In genomic region chr4:89914609-89915008, GRCh38 we compare ENCODE assay signal across 18 cellular contexts. TPM values are rescaled to one million over a fixed set of nuclear protein-coding genes. Genes with fewer than 3 reads are reported as not detected.
A peak's percentile ranks its signal among the peaks of the same experiment; 100 is the strongest.
DNase-seq lines count a peak whose midpoint lies in the region; ATAC-seq, FAIRE-seq and TF ChIP-seq lines count a peak whose summit lies in the region.
"Had no signal": no experiment of that assay in that cellular context is flagged by ENCODE, and none has a peak within 500 bp of the region (broad histone marks: within the 10 kb centered on the region; RNA-seq: fewer than 3 reads in every experiment).

No MANE protein-coding gene starts in this region.

- H3K36me3 Mint-ChIP-seq in activated T-cell treated with anti-CD3 and anti-CD28 coated beads, Interleukin-2, amount 50 U/mL, for 24 hours (ENCODE audit: low read depth): no peaks in the 10 kb centered on the region

- H3K27me3 ChIP-seq in HCT116 (ENCODE audit: insufficient read depth, low read length): no peaks in the 10 kb centered on the region
- peaks cover 41% of the 10 kb centered on the region for H3K27me3 ChIP-seq in PC-3 (ENCODE audit: low read length)
- H3K27me3 ChIP-seq: BLaER1 treated with 17β-estradiol and CSF1 and Interleukin-3, amounts not matched to agents 10 nM and 100 nM; esophagus squamous epithelium had no signal

- no TSS peak for BruUV-seq in HCT116 (replicated peaks; lab: Mats Ljungman, UMichigan)
- no TSS peak for BruUV-seq in PC-3 (replicated peaks; lab: Mats Ljungman, UMichigan)

- H3K27me3 Mint-ChIP-seq in activated T-cell treated with anti-CD3 and anti-CD28 coated beads, Interleukin-2, amount 50 U/mL, for 24 hours: no peaks in the 10 kb centered on the region

- no peaks in the 10 kb centered on the region for H3F3A ChIP-seq in PC-3 (ENCODE audit: low read length, unreplicated experiment)

- H3K4me1 Mint-ChIP-seq in activated T-cell treated with anti-CD3 and anti-CD28 coated beads, Interleukin-2, amount 50 U/mL, for 24 hours (ENCODE audit: low read depth): no peaks in the 10 kb centered on the region

- H3K27ac ChIP-seq in HCT116 (ENCODE audit: low read depth, low read length) (no peak overlapping the region), PC-3 (ENCODE audit: low read length) (no peak overlapping the region)
- H3K27ac ChIP-seq: BLaER1 treated with 17β-estradiol and CSF1 and Interleukin-3, amounts not matched to agents 10 nM and 100 nM; esophagus squamous epithelium; HL-60; pancreas had no signal

- H4K20me1 ChIP-seq in HCT116 (ENCODE audit: insufficient read depth): no peaks in the 10 kb centered on the region
- H4K20me1 ChIP-seq in PC-3 (ENCODE audit: low read length): no peaks in the 10 kb centered on the region
- H4K20me1 ChIP-seq: BLaER1 treated with 17β-estradiol and CSF1 and Interleukin-3, amounts not matched to agents 10 nM and 100 nM had no signal

- CTCF ChIA-PET in HCT116 (lab: Charles Lee) (no interaction called here), PC-3 (lab: Charles Lee) (no interaction called here)

- H3K79me2 ChIP-seq in HCT116 (ENCODE audit: insufficient read depth, low read length): no peaks in the 10 kb centered on the region
- no peaks in the 10 kb centered on the region for H3K79me2 ChIP-seq in PC-3 (ENCODE audit: low read length)

- peak; percentile 96 for FAIRE-seq in islet of Langerhans (lab: Jason Lieb, UNC)
- FAIRE-seq: pancreas, urothelium cell line had no signal

- no peak overlapping the region for H3K27ac Mint-ChIP-seq in activated T-cell treated with anti-CD3 and anti-CD28 coated beads, Interleukin-2, amount 50 U/mL, for 24 hours

- peak overlapping the region; percentile 26 for H2AFZ ChIP-seq in HCT116 (ENCODE audit: low read depth, low read length, poor library complexity, severe bottlenecking)
- no peak overlapping the region for H2AFZ ChIP-seq in PC-3 (ENCODE audit: low read length)

- no peaks in the 10 kb centered on the region for H3K9me3 ChIP-seq in HCT116 (ENCODE audit: control insufficient read depth in 1 of 2, insufficient read depth in 1 of 2, low read depth in 1 of 2, low read length in 2 of 2)
- no peaks in the 10 kb centered on the region for H3K9me3 ChIP-seq in PC-3 (ENCODE audit: low read length)
- H3K9me3 ChIP-seq: BLaER1 treated with 17β-estradiol and CSF1 and Interleukin-3, amounts not matched to agents 10 nM and 100 nM; esophagus squamous epithelium; pancreas had no signal

- intact Hi-C loops in HCT116 (cut with micrococcal nuclease) (no loop called here), PC-3 (cut with micrococcal nuclease) (no loop called here)

- peak in 1 of 3 experiments; percentile 33; a peak in 1 of 6 replicates for TF ChIP-seq CTCF in HCT116 (IDR thresholded peaks at IDR 0.05 in 2 of 3, conservative IDR thresholded peaks at IDR 0.05 in 1 of 3; ENCODE audit: borderline replicate concordance in 1 of 3, insufficient read depth in 1 of 3, low read depth in 2 of 3, low read length in 2 of 3)
- peak; percentile 46; the same call in 1 of the 2 replicates for TF ChIP-seq CTCF in PC-3 (conservative IDR thresholded peaks at IDR 0.05; ENCODE audit: low read depth, low read length)

- RAD21 ChIA-PET in HCT116 (lab: Charles Lee; ENCODE audit: low non-redundant PET in 1 of 2, low total read pairs in 2 of 2, uncharacterized antibody in 2 of 2, unreplicated experiment in 2 of 2): no interaction called here

- no peak overlapping the region for H3K4me3 Mint-ChIP-seq in activated T-cell treated with anti-CD3 and anti-CD28 coated beads, Interleukin-2, amount 50 U/mL, for 24 hours

- no peaks in the 10 kb centered on the region for H3K9me2 ChIP-seq in HCT116 (ENCODE audit: insufficient read depth)
- H3K9me2 ChIP-seq in PC-3 (replicated peaks; ENCODE audit: low read length): no peaks in the 10 kb centered on the region

- H3K36me3 ChIP-seq in HCT116 (ENCODE audit: control insufficient read depth in 1 of 2, insufficient read depth in 2 of 2, low read length in 2 of 2) (no peaks in the 10 kb centered on the region), PC-3 (ENCODE audit: low read depth, low read length) (no peaks in the 10 kb centered on the region)
- H3K36me3 ChIP-seq: BLaER1 treated with 17β-estradiol and CSF1 and Interleukin-3, amounts not matched to agents 10 nM and 100 nM; esophagus squamous epithelium; pancreas had no signal

- POLR2A ChIA-PET in HCT116 (lab: Charles Lee) (no interaction called here), PC-3 (lab: Charles Lee; ENCODE audit: unreplicated experiment) (interaction anchor here (0.7 kb wide), 1 partner anchor 305 kb away, joined by 4 read pairs; no protein-coding TSS in a partner anchor)

- no peaks in the 10 kb centered on the region for H3K4me1 ChIP-seq in HCT116 (ENCODE audit: control insufficient read depth in 1 of 2, insufficient read depth in 2 of 2, low read length in 2 of 2)
- no peaks in the 10 kb centered on the region for H3K4me1 ChIP-seq in PC-3 (ENCODE audit: insufficient read depth, low read length)
- H3K4me1 ChIP-seq: BLaER1 treated with 17β-estradiol and CSF1 and Interleukin-3, amounts not matched to agents 10 nM and 100 nM; esophagus squamous epithelium; pancreas had no signal

- ATAC-seq in HCT116 (no peak), PC-3 (no peak), GM18520 (IDR thresholded peaks at IDR 0.05; ENCODE audit: unreplicated experiment) (no peak), GM21381 (IDR thresholded peaks at IDR 0.05; ENCODE audit: unreplicated experiment) (no peak)
- ATAC-seq: left lobe of liver, Panc1, pancreas had no signal

- no peak overlapping the region for H3K9ac ChIP-seq in HCT116 (ENCODE audit: low read length)
- H3K9ac ChIP-seq in PC-3 (ENCODE audit: low read length): no peak overlapping the region
- H3K9ac ChIP-seq: BLaER1 treated with 17β-estradiol and CSF1 and Interleukin-3, amounts not matched to agents 10 nM and 100 nM had no signal

- H3K4me2 ChIP-seq in HCT116 (ENCODE audit: low read length): no peak overlapping the region
- H3K4me2 ChIP-seq in PC-3 (ENCODE audit: low read length): no peak overlapping the region
- H3K4me2 ChIP-seq: BLaER1 treated with 17β-estradiol and CSF1 and Interleukin-3, amounts not matched to agents 10 nM and 100 nM had no signal

- peak; percentile 41; the same call in 1 of the 2 replicates for TF ChIP-seq RAD21 in HCT116 (IDR thresholded peaks at IDR 0.05; ENCODE audit: low read depth)

- peak; percentile 28 for DNase-seq in DMS53 (lab: John Stamatoyannopoulos, UW)
- no peak for DNase-seq in HCT116 (ENCODE audit: low read depth, low spot score)
- peak; percentile 13 for DNase-seq in PC-3
- no peak for DNase-seq in activated T-cell treated with anti-CD3 and anti-CD28 coated beads, Interleukin-2, amount 50 U/mL, for 24 hours
- DNase-seq: activated CD4-positive, CD25-positive, alpha-beta regulatory T cell treated with anti-CD3 and anti-CD28 coated beads, Interleukin-2, amount 50 U/mL, for 72 hours; activated naive CD4-positive, alpha-beta T cell; esophagus squamous epithelium; KBM-7; pancreas; stimulated activated naive CD4-positive, alpha-beta T cell treated with Interleukin-2 at 50 U/mL for 16 hours had no signal

- TF ChIP-seq POLR2A in HCT116 (IDR thresholded peaks at IDR 0.05; ENCODE audit: borderline replicate concordance, extremely low read depth, insufficient read depth, insufficient read length): no peak

- H3K9me3 Mint-ChIP-seq in activated T-cell treated with anti-CD3 and anti-CD28 coated beads, Interleukin-2, amount 50 U/mL, for 24 hours: no peaks in the 10 kb centered on the region

- no peak overlapping the region for H3K4me3 ChIP-seq in HCT116 (replicated peaks in 1 of 2; ENCODE audit: low read depth in 1 of 2, low read length in 2 of 2)
- H3K4me3 ChIP-seq in PC-3 (ENCODE audit: low read length): no peak overlapping the region
- H3K4me3 ChIP-seq: BLaER1 treated with 17β-estradiol and CSF1 and Interleukin-3, amounts not matched to agents 10 nM and 100 nM; esophagus squamous epithelium; pancreas had no signal

TF ChIP-seq in HCT116, 20 proteins besides CTCF, POLR2A, EP300 and RAD21 (continues in another document):
- TF ChIP-seq POLR2AphosphoS5 (IDR thresholded peaks at IDR 0.05; ENCODE audit: low read depth, low read length) (no peak), CBX3 (IDR thresholded peaks at IDR 0.05; ENCODE audit: low read depth) (no peak), SRF (IDR thresholded peaks at IDR 0.05; ENCODE audit: low read depth) (no peak), FOSL1 (IDR thresholded peaks at IDR 0.05; ENCODE audit: low read depth) (no peak), EGR1 (IDR thresholded peaks at IDR 0.05; ENCODE audit: low read depth) (no peak), ELF1 (IDR thresholded peaks at IDR 0.05; ENCODE audit: borderline replicate concordance, low read depth) (no peak), YY1 (IDR thresholded peaks at IDR 0.05; ENCODE audit: extremely low read depth, insufficient replicate concordance, low read depth, low read length) (no peak), EZH2phosphoT487 (IDR thresholded peaks at IDR 0.05; ENCODE audit: borderline replicate concordance) (no peak), REST (IDR thresholded peaks at IDR 0.05; ENCODE audit: low read depth) (no peak), JUND (IDR thresholded peaks at IDR 0.05) (no peak), SIN3A (IDR thresholded peaks at IDR 0.05; ENCODE audit: low read depth) (no peak)

RNA-seq across cellular contexts. Expression of gene MMRN1, which starts 20.0 kb away (rescaled TPM):
- total RNA-seq in HCT116 (2021; ENCODE audit: unreplicated experiment) (0.12 TPM), PC-3 (2014; rRNA removed) (0.69 and 0.73 TPM in 2 replicates)
- polyA plus RNA-seq in HCT116 (2012): 0.01 and 0.04 TPM in 2 replicates

Comparison
In these comparisons a context has a peak if more than half of its experiments do, and no peak if none do; other contexts are left out.
1. DNase-seq: peak in DMS53 (single experiment) and PC-3 (single experiment); none in HCT116 (single experiment) and activated T-cell treated with anti-CD3 and anti-CD28 coated beads, Interleukin-2, amount 50 U/mL, for 24 hours (single experiment).